7 cellular contexts compared by ENCODE assay signal in genomic region chr2:4094743-4095142, GRCh38.
"Had no signal": no experiment of that assay in that cellular context is flagged by ENCODE, and none has a peak within 500 bp of the region (broad histone marks: within the 10 kb centered on the region; RNA-seq: fewer than 3 reads in every experiment).

No MANE protein-coding gene starts in this region.

- H3K4me2 ChIP-seq: KMS-11 had no signal

- FAIRE-seq: HTR-8/SVneo, K562 had no signal

- H3K4me3 ChIP-seq: K562 had no signal

- ATAC-seq: K562 had no signal

- DNase-seq: IMR-90, KBM-7, KG1 had no signal

- H3K9ac ChIP-seq: KMS-11 had no signal

- H3K27ac ChIP-seq: HL-60, KMS-11 had no signal
